ENCODE assay signal across 9 cellular contexts in genomic region chr6:10404799-10405524, GRCh38. TPM values are rescaled to one million over a fixed set of nuclear protein-coding genes. Genes with fewer than 3 reads are reported as not detected.
DNase-seq lines count a peak whose midpoint lies in the region; ATAC-seq, FAIRE-seq and TF ChIP-seq lines count a peak whose summit lies in the region.
"Had no signal": no experiment of that assay in that cellular context is flagged by ENCODE, and none has a peak within 500 bp of the region (broad histone marks: within the 10 kb centered on the region; RNA-seq: fewer than 3 reads in every experiment).

No MANE protein-coding gene starts in this region.

- FAIRE-seq in small intestine (lab: Jason Lieb, UNC) (no peak), GM12892 (lab: Jason Lieb, UNC) (no peak)

- ATAC-seq in HG03442 (IDR thresholded peaks at IDR 0.05; ENCODE audit: unreplicated experiment): no peak

- peaks cover 2% of the 10 kb centered on the region for H3K9me3 ChIP-seq in small intestine (ENCODE audit: control insufficient read depth, low read depth)

- H3K4me3 ChIP-seq in fibroblast of villous mesenchyme (ENCODE audit: low read depth, low read length): peak overlapping the region; percentile 69
- H3K4me3 ChIP-seq in small intestine (ENCODE audit: low read depth in 1 of 2, low read length in 2 of 2): peak overlapping the region; percentile 35 to 64

- no peak for TF ChIP-seq CTCF in fibroblast of villous mesenchyme (IDR thresholded peaks at IDR 0.05; ENCODE audit: insufficient read depth, low read depth, low read length)

- no peaks in the 10 kb centered on the region for H3K4me1 ChIP-seq in small intestine (ENCODE audit: control insufficient read depth in 2 of 2, insufficient read depth in 1 of 2, low read depth in 1 of 2, low read length in 1 of 2)

- H3K27me3 ChIP-seq in small intestine (ENCODE audit: control insufficient read depth in 2 of 2, insufficient read depth in 2 of 2, low read length in 2 of 2): peaks cover 2 to 21% of the 10 kb centered on the region in 2 donors

- peak overlapping the region; percentile 12 to 76 for H3K27ac ChIP-seq in small intestine (ENCODE audit: low read depth in 1 of 2, low read length in 1 of 2)

- H3K36me3 ChIP-seq in small intestine (ENCODE audit: control insufficient read depth in 2 of 2, insufficient read depth in 2 of 2, low read length in 2 of 2): no peaks in the 10 kb centered on the region

- TF ChIP-seq POLR2A in GM12892 (IDR thresholded peaks at IDR 0.05; ENCODE audit: low read depth, low read length): no peak

- 27 to 41% (median 34%) methylated on average over 31 of the region's 31 CpGs for WGBS in small intestine, 3 donors

- DNase-seq in NCI-H2196 (lab: John Stamatoyannopoulos, UW; ENCODE audit: unreplicated experiment) (peak; percentile 37), NCI-H2196 treated with DMSO at 0.1 percent for 48 hours (lab: John Stamatoyannopoulos, UW; ENCODE audit: unreplicated experiment) (no peak), fibroblast of villous mesenchyme (ENCODE audit: low read depth) (no peak), small intestine (no peak), GM12892 (ENCODE audit: insufficient read length) (no peak), cortex of kidney (lab: John Stamatoyannopoulos, UW) (no peak)
- DNase-seq: DND-41 had no signal

TF ChIP-seq in PFSK-1, 5 proteins besides CTCF, POLR2A, EP300 and RAD21:
- TF ChIP-seq SIN3A (IDR thresholded peaks at IDR 0.05; ENCODE audit: borderline replicate concordance, insufficient read depth, low read length): peak; percentile 62; the same call in 1 of the 2 replicates
- TF ChIP-seq FOXP2 (optimal IDR thresholded peaks at IDR 0.05; ENCODE audit: borderline replicate concordance, extremely low read depth, extremely low read length, insufficient read depth): no peak

RNA-seq across cellular contexts. Expression of gene TFAP2A, which starts 9.9 kb away (rescaled TPM):
- 75.0 TPM for polyA plus RNA-seq in PFSK-1 (2012; ENCODE audit: insufficient read length, low read depth)
- total RNA-seq in fibroblast of villous mesenchyme: 2.6 and 13.8 TPM in 2 replicates
- polyA plus RNA-seq in small intestine: under 1 TPM in 1 of 3 donors, not detected in 2; 0.19 TPM
- polyA plus RNA-seq in GM12892 (2012; ENCODE audit: missing spikeins): 1.5 TPM
